Comparison of ENCODE assay signal across 8 cellular contexts in the genomic region with DNA sequence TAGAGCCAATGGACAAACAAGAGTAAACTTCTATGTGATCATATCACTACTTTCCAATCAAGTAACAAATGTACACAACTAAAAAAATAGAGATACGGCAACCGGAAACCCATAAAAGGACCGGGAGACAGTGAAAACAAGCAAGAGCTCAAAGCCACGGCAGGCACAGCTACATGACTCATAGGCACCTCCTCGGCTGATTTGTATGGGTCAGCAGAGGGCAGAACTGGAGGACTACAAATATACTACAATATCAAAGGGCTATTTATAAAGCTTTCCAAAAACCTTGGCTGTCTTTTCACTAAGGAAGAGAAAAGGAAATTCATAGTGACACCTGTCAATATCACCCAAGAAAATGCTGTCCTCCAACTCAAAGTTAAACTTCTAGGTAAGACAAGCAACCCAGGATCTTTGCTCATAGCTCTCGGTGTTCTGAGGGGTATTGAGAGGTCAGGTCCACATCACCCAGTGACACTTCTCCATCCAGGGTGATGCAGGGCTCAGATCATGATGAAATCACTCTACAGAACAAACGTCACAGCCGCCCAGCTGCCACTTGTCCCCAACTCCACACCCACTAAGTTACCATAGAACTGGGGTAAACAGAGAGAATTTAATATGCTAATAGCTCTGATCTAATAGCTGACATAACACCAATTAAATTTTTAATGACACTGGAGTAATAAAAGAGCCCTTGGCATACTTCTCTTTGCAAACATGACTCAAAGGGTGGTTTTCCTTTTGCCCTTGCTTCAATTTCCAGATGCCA.
DNase-seq lines count a peak whose midpoint lies in the region; ATAC-seq and FAIRE-seq lines count a peak whose summit lies in the region.

No MANE protein-coding gene starts in this region.

- H3K27ac Mint-ChIP-seq in stimulated activated naive CD8-positive, alpha-beta T cell treated with anti-CD3 and anti-CD28 coated beads, Interleukin-15, amount 100 ng/mL, for 72 hours, result no peak overlapping the region

- DNase-seq in NCI-H2227 (lab: John Stamatoyannopoulos, UW; ENCODE audit: unreplicated experiment) (peak; percentile 4), NCI-H2227 treated with DMSO at 0.1 percent for 48 hours (lab: John Stamatoyannopoulos, UW) (no peak), NCI-H69 (lab: John Stamatoyannopoulos, UW) (peak; percentile 66), T47D (ENCODE audit: low read depth in 1 of 2, low spot score in 1 of 2) (peak; percentile 39 to 43), NCI-H1930 (lab: John Stamatoyannopoulos, UW) (no peak)
- no peak for DNase-seq in stimulated activated naive CD8-positive, alpha-beta T cell treated with anti-CD3 and anti-CD28 coated beads, Interleukin-15, amount 100 ng/mL, for 72 hours

- in situ Hi-C loops in T47D (cut with HindIII; ENCODE audit: low pct_unique_long_range_greater_than_20kb, low sequenced_read_pairs), result no loop called here

- peak; percentile 37 for ATAC-seq in stimulated activated naive CD8-positive, alpha-beta T cell treated with anti-CD3 and anti-CD28 coated beads, Interleukin-15, amount 100 ng/mL, for 72 hours
- ATAC-seq in GM19023 (IDR thresholded peaks at IDR 0.05; ENCODE audit: unreplicated experiment), result no peak

- peaks cover 53% of the 10 kb centered on the region for H3K4me1 Mint-ChIP-seq in stimulated activated naive CD8-positive, alpha-beta T cell treated with anti-CD3 and anti-CD28 coated beads, Interleukin-15, amount 100 ng/mL, for 72 hours

- H3K4me3 Mint-ChIP-seq in stimulated activated naive CD8-positive, alpha-beta T cell treated with anti-CD3 and anti-CD28 coated beads, Interleukin-15, amount 100 ng/mL, for 72 hours, result no peak overlapping the region

- H3K27me3 Mint-ChIP-seq in stimulated activated naive CD8-positive, alpha-beta T cell treated with anti-CD3 and anti-CD28 coated beads, Interleukin-15, amount 100 ng/mL, for 72 hours, result no peaks in the 10 kb centered on the region

- peak; percentile 97 for FAIRE-seq in islet of Langerhans (lab: Jason Lieb, UNC)

- H3K9me3 Mint-ChIP-seq in stimulated activated naive CD8-positive, alpha-beta T cell treated with anti-CD3 and anti-CD28 coated beads, Interleukin-15, amount 100 ng/mL, for 72 hours, result no peaks in the 10 kb centered on the region

Comparison
In these comparisons a context has a peak if more than half of its experiments do, and no peak if none do; other contexts are left out.
1. DNase-seq: peak in NCI-H2227 (single experiment), NCI-H69 (single experiment) and T47D (2 of 2); none in NCI-H2227 treated with DMSO at 0.1 percent for 48 hours (single experiment), stimulated activated naive CD8-positive, alpha-beta T cell treated with anti-CD3 and anti-CD28 coated beads, Interleukin-15, amount 100 ng/mL, for 72 hours (0 of 2) and NCI-H1930 (0 of 2).